30 cellular contexts compared by ENCODE assay signal in the genomic region with DNA sequence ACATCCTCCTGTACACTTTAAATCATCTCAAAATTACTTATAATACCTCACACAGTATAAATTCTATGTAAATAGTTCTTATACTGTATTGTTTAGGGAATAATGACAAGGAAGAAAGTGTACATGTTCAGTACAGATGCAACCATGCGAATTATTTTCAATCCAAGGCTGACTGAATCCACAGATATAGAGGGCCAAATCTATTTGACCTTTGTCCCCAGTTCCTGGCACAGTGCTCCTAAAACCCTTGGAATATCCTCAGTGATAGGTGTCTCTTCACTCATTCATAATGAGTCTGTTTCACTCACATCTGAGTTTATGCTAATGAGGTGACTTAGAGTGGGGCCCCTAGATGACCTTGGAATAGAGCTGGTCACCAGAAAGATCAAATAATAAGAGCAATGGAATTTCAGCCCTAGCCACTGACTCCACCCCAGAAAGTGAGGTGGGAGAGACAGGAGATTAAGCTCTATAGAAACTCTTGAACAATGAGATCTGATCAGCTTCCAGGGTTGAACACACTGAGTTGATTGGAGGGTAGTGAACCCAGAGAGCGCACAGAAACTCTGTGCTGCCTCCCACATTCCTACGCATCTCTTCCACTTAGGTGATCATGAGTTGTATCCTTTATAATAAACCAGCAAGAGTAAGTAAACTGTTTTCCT.
A peak's percentile ranks its signal among the peaks of the same experiment; 100 is the strongest.
DNase-seq lines count a peak whose midpoint lies in the region; ATAC-seq, FAIRE-seq and TF ChIP-seq lines count a peak whose summit lies in the region.
"Had no signal": no experiment of that assay in that cellular context is flagged by ENCODE, and none has a peak within 500 bp of the region (broad histone marks: within the 10 kb centered on the region; RNA-seq: fewer than 3 reads in every experiment).

No MANE protein-coding gene starts in this region.

- H3K14ac ChIP-seq in IMR-90 (replicated peaks; ENCODE audit: low read depth, low read length) (0 out of 2 replicates have a peak overlapping the region, but pooled peaks have one; percentile 4), neuronal stem cell (ENCODE audit: low read length) (no peak overlapping the region)

- TF ChIP-seq EP300 in A549 (IDR thresholded peaks at IDR 0.05) = no peak

- DNase-seq in A549 (ENCODE audit: low read depth in 1 of 2, low spot score in 1 of 2) = no peak
- no peak for DNase-seq in IMR-90
- no peak for DNase-seq in endodermal cell
- DNase-seq in neuronal stem cell (ENCODE audit: low spot score) = peak; percentile 77
- no peak for DNase-seq in NCI-H2029 (lab: John Stamatoyannopoulos, UW)
- DNase-seq in left ventricle myocardium superior = no peak
- no peak for DNase-seq in mucosa of descending colon
- DNase-seq: activated CD4-positive, alpha-beta T cell treated with anti-CD3 and anti-CD28 coated beads for 36 hours; activated CD8-positive, alpha-beta memory T cell treated with anti-CD3 and anti-CD28 coated beads, Interleukin-2, amount 50 U/mL, for 48 hours; activated CD8-positive, alpha-beta T cell treated with anti-CD3 and anti-CD28 coated beads for 36 hours; activated naive CD4-positive, alpha-beta T cell treated with anti-CD3 and anti-CD28 coated beads, Interleukin-2, amount 10 ng/mL, durations not matched to agents 7 days and 5 days; amniotic stem cell; CD4-positive, alpha-beta memory T cell; dorsolateral prefrontal cortex; mammary epithelial cell; NCI-H2029 treated with DMSO at 0.1 percent for 48 hours; NCI-H2227 treated with DMSO at 0.1 percent for 48 hours; NCI-H69; SHP77 treated with DMSO at 0.1 percent for 48 hours; stimulated activated naive CD4-positive, alpha-beta T cell treated with Interleukin-2 at 50 U/mL for 16 hours; T-helper 9 cell had no signal

- in situ Hi-C loops in IMR-90 (cut with MboI; ENCODE audit: low sequenced_read_pairs) = no loop called here

- no peak overlapping the region for H2BK20ac ChIP-seq in IMR-90 (ENCODE audit: low read depth, low read length)

- H3K9ac ChIP-seq in IMR-90 (ENCODE audit: low read depth, low read length) = no peak overlapping the region
- H3K9ac ChIP-seq in endodermal cell (ENCODE audit: extremely low read depth, low read length, poor library complexity, severe bottlenecking) = no peak overlapping the region
- no peak overlapping the region for H3K9ac ChIP-seq in neuronal stem cell (ENCODE audit: low read depth, low read length, poor library complexity)

- H3K27ac ChIP-seq in A549 = no peak overlapping the region
- H3K27ac ChIP-seq in IMR-90 (ENCODE audit: insufficient read depth, low read length) = no peak overlapping the region
- H3K27ac ChIP-seq in endodermal cell (ENCODE audit: low read depth, low read length) = no peak overlapping the region
- peak overlapping the region; percentile 92 for H3K27ac ChIP-seq in neuronal stem cell (replicated peaks; ENCODE audit: low read length)
- H3K27ac ChIP-seq: dorsolateral prefrontal cortex, skin epidermis had no signal

- no peak overlapping the region for H2BK12ac ChIP-seq in neuronal stem cell (ENCODE audit: low read length)

- no peak overlapping the region for H3K4me3 Mint-ChIP-seq in endodermal cell
- H3K4me3 Mint-ChIP-seq: activated CD4-positive, alpha-beta T cell treated with anti-CD3 and anti-CD28 coated beads for 36 hours; activated CD8-positive, alpha-beta T cell treated with anti-CD3 and anti-CD28 coated beads for 36 hours; activated naive CD4-positive, alpha-beta T cell treated with anti-CD3 and anti-CD28 coated beads, Interleukin-2, amount 10 ng/mL, durations not matched to agents 7 days and 5 days; activated T-helper 1 cell treated with anti-CD3 and anti-CD28 coated beads, Interleukin-12 subunit alpha, Interleukin-12 subunit beta, Interleukin-2, Interleukin-4 antibody, amounts not matched to agents 30 ng/mL and 10 ng/mL and 1 ng/mL, durations not matched to agents 14 hours and 24 hours and 36 hours; CD4-positive, alpha-beta memory T cell; natural killer cell treated with Interleukin-12 subunit alpha and Interleukin-12 subunit beta and Interleukin-15 and Interleukin-18, amount 100 ng/mL, for 72 hours had no signal

- H3K27me3 ChIP-seq in IMR-90 (ENCODE audit: control insufficient read depth, insufficient read depth, low read length) = no peaks in the 10 kb centered on the region
- H3K27me3 ChIP-seq in endodermal cell (ENCODE audit: control insufficient read depth, insufficient read depth, low read length, poor library complexity, severe bottlenecking) = no peaks in the 10 kb centered on the region
- no peaks in the 10 kb centered on the region for H3K27me3 ChIP-seq in neuronal stem cell (ENCODE audit: control insufficient read depth in 3 of 3, insufficient read depth in 3 of 3, low read depth in 1 of 3, low read length in 3 of 3)
- H3K27me3 ChIP-seq: dorsolateral prefrontal cortex had no signal

- dilution Hi-C loops in IMR-90 (cut with HindIII; ENCODE audit: low sequenced_read_pairs, unreplicated experiment) = no loop called here

- no peak overlapping the region for H2AK5ac ChIP-seq in IMR-90 (ENCODE audit: low read depth, low read length)
- no peak overlapping the region for H2AK5ac ChIP-seq in neuronal stem cell (ENCODE audit: low read depth, low read length)

- H4K8ac ChIP-seq in IMR-90 (ENCODE audit: low read depth in 2 of 2, low read length in 2 of 2) (no peak overlapping the region), neuronal stem cell (ENCODE audit: low read depth, low read length) (no peak overlapping the region)

- POLR2A ChIA-PET in A549 (lab: Yijun Ruan, JAX) (interaction anchor here (0.8 kb wide), 1 partner anchor 25 kb away, joined by 5 read pairs; no protein-coding TSS in a partner anchor), IMR-90 (lab: Charles Lee; ENCODE audit: unreplicated experiment) (no interaction called here)

- peak; percentile 7 for FAIRE-seq in A549 (lab: Jason Lieb, UNC)
- FAIRE-seq: D721Med, endothelial cell of umbilical vein, frontal cortex had no signal

- intact Hi-C loops in IMR-90 (cut with micrococcal nuclease) = no loop called here
- intact Hi-C loops in left ventricle myocardium superior (cut with micrococcal nuclease) = loop anchor here (10.0 kb wide), 1 partner anchor 61 kb away; a partner anchor contains a TSS
- intact Hi-C loops in mucosa of descending colon (cut with DNase I, micrococcal nuclease) = no loop called here

- no peaks in the 10 kb centered on the region for H3K9me3 ChIP-seq in A549
- H3K9me3 ChIP-seq in IMR-90 (ENCODE audit: control insufficient read depth, insufficient read depth, low read length) = no peaks in the 10 kb centered on the region
- no peaks in the 10 kb centered on the region for H3K9me3 ChIP-seq in endodermal cell (ENCODE audit: control insufficient read depth, low read length)
- H3K9me3 ChIP-seq in neuronal stem cell (replicated peaks in 1 of 2; ENCODE audit: control insufficient read depth in 2 of 2, insufficient read depth in 1 of 2, low read depth in 1 of 2, low read length in 2 of 2) = peaks cover 0 to 3% of the 10 kb centered on the region in 2 donors
- no peaks in the 10 kb centered on the region for H3K9me3 ChIP-seq in mucosa of descending colon

- H2AFZ ChIP-seq in IMR-90 (replicated peaks; ENCODE audit: low read length, poor library complexity) = no peak overlapping the region
- no peak overlapping the region for H2AFZ ChIP-seq in neuronal stem cell (ENCODE audit: low read length)

- TF ChIP-seq POLR2A in A549 (IDR thresholded peaks at IDR 0.05; ENCODE audit: low read length) = no peak
- no peak for TF ChIP-seq POLR2A in IMR-90 (IDR thresholded peaks at IDR 0.05; ENCODE audit: low read depth, low read length)

- WGBS in A549 (ENCODE audit: missing lambda C conversion rate) = 93% methylated on average over 3 of the region's 3 CpGs
- no CpG with 5 or more reads among the region's 3 CpGs for WGBS in IMR-90 (ENCODE audit: extremely low coverage in 2 of 2, insufficient read length in 1 of 2), 2 experiments
- WGBS in endodermal cell (ENCODE audit: insufficient coverage in 1 of 2, insufficient read length in 1 of 2), 2 experiments = 100% methylated on average over 2 to 3 of the region's 3 CpGs
- WGBS in neuronal stem cell (ENCODE audit: extremely low coverage in 2 of 2, insufficient read length in 2 of 2, insufficient replicate concordance in 1 of 2), 2 donors = no CpG with 5 or more reads among the region's 3 CpGs

- H3K36me3 ChIP-seq in IMR-90 (ENCODE audit: control insufficient read depth, insufficient read depth, low read length) = peaks cover 2% of the 10 kb centered on the region
- H3K36me3 ChIP-seq in endodermal cell (ENCODE audit: control insufficient read depth, insufficient read depth, low read length) = peaks cover 18% of the 10 kb centered on the region
- peaks cover 0 to 5% of the 10 kb centered on the region in 2 donors for H3K36me3 ChIP-seq in neuronal stem cell (replicated peaks in 1 of 2; ENCODE audit: control insufficient read depth in 2 of 2, insufficient read depth in 2 of 2, low read length in 2 of 2)
- no peaks in the 10 kb centered on the region for H3K36me3 ChIP-seq in mucosa of descending colon (ENCODE audit: low read depth)

- H3K4me2 ChIP-seq in A549 (peak overlapping the region; percentile 19; the same call in 1 of the 3 replicates), IMR-90 (ENCODE audit: low read depth, low read length) (no peak overlapping the region), neuronal stem cell (ENCODE audit: insufficient read depth, low read length, poor library complexity, severe bottlenecking) (peak overlapping the region; percentile 34)

- H3K4me1 ChIP-seq in A549 = peaks cover 31% of the 10 kb centered on the region
- H3K4me1 ChIP-seq in IMR-90 (ENCODE audit: control insufficient read depth, insufficient read depth, low read length) = peaks cover 9% of the 10 kb centered on the region
- H3K4me1 ChIP-seq in endodermal cell (ENCODE audit: control insufficient read depth, insufficient read depth, low read length) = peaks cover 3% of the 10 kb centered on the region
- H3K4me1 ChIP-seq in neuronal stem cell (ENCODE audit: control insufficient read depth in 2 of 2, insufficient read depth in 1 of 2, low read depth in 1 of 2, low read length in 2 of 2) = peaks cover 2 to 5% of the 10 kb centered on the region in 2 donors
- no peaks in the 10 kb centered on the region for H3K4me1 ChIP-seq in mucosa of descending colon (ENCODE audit: low read depth)

- H3K79me1 ChIP-seq in IMR-90 (ENCODE audit: low read depth in 1 of 2, low read length in 2 of 2) = peaks cover 32 to 52% of the 10 kb centered on the region in 2 experiments
- peaks cover 3% of the 10 kb centered on the region for H3K79me1 ChIP-seq in neuronal stem cell (ENCODE audit: low read depth, low read length)

- no peak for TF ChIP-seq RAD21 in A549 (conservative IDR thresholded peaks at IDR 0.05 in 1 of 2, IDR thresholded peaks at IDR 0.05 in 1 of 2)
- no peak for TF ChIP-seq RAD21 in IMR-90 (IDR thresholded peaks at IDR 0.05; ENCODE audit: low read length)

- H2AK9ac ChIP-seq in IMR-90 (replicated peaks; ENCODE audit: low read depth, low read length, poor library complexity) = no peak overlapping the region

- peak overlapping the region; percentile 69 for H3K27ac Mint-ChIP-seq in endodermal cell
- H3K27ac Mint-ChIP-seq: activated CD4-positive, alpha-beta T cell treated with anti-CD3 and anti-CD28 coated beads for 36 hours; activated CD8-positive, alpha-beta T cell treated with anti-CD3 and anti-CD28 coated beads for 36 hours; activated naive CD4-positive, alpha-beta T cell treated with anti-CD3 and anti-CD28 coated beads, Interleukin-2, amount 10 ng/mL, durations not matched to agents 7 days and 5 days; activated T-helper 1 cell treated with anti-CD3 and anti-CD28 coated beads, Interleukin-12 subunit alpha, Interleukin-12 subunit beta, Interleukin-2, Interleukin-4 antibody, amounts not matched to agents 30 ng/mL and 10 ng/mL and 1 ng/mL, durations not matched to agents 14 hours and 24 hours and 36 hours; natural killer cell treated with Interleukin-12 subunit alpha and Interleukin-12 subunit beta and Interleukin-15 and Interleukin-18, amount 100 ng/mL, for 72 hours had no signal

- no peak overlapping the region for H3K18ac ChIP-seq in IMR-90 (ENCODE audit: low read depth, low read length)
- no peak overlapping the region for H3K18ac ChIP-seq in neuronal stem cell (ENCODE audit: low read length)

- H3K23ac ChIP-seq in IMR-90 (ENCODE audit: low read depth, low read length) (no peak overlapping the region), neuronal stem cell (ENCODE audit: low read depth, low read length, poor library complexity) (no peak overlapping the region)

- H3K56ac ChIP-seq in IMR-90 (ENCODE audit: extremely low read depth, insufficient read depth, low read length) = no peak overlapping the region

- H4K20me1 ChIP-seq in IMR-90 (ENCODE audit: insufficient read depth, low read length) = peaks cover 30% of the 10 kb centered on the region; the same call in 1 of the 2 replicates

- BruUV-seq in IMR-90 (replicated peaks; lab: Mats Ljungman, UMichigan) = no TSS peak

- H4K91ac ChIP-seq in IMR-90 (ENCODE audit: insufficient read depth, low read depth, low read length) (no peak overlapping the region), neuronal stem cell (ENCODE audit: low read depth, low read length, poor library complexity) (no peak overlapping the region)

- H4K5ac ChIP-seq in IMR-90 (ENCODE audit: low read depth, low read length) = no peak overlapping the region

- H2BK5ac ChIP-seq in IMR-90 (ENCODE audit: low read depth, low read length, poor library complexity, severe bottlenecking) (no peak overlapping the region), neuronal stem cell (ENCODE audit: low read length) (no peak overlapping the region)

- TF ChIP-seq CTCF in A549 (IDR thresholded peaks at IDR 0.05) (no peak), IMR-90 (conservative IDR thresholded peaks at IDR 0.05; ENCODE audit: low read depth, low read length) (no peak), endodermal cell (conservative IDR thresholded peaks at IDR 0.05) (no peak), mucosa of descending colon (IDR thresholded peaks at IDR 0.05) (no peak)

- peaks cover 7% of the 10 kb centered on the region; the same call in 1 of the 2 replicates for H3K9me1 ChIP-seq in IMR-90 (ENCODE audit: insufficient read depth, low read length)

- H3K4me3 ChIP-seq in A549 (no peak overlapping the region), IMR-90 (ENCODE audit: insufficient read depth, low read depth, low read length) (no peak overlapping the region), endodermal cell (ENCODE audit: low read length) (no peak overlapping the region), neuronal stem cell (ENCODE audit: low read length in 2 of 2) (no peak overlapping the region), mucosa of descending colon (no peak overlapping the region)
- H3K4me3 ChIP-seq: dorsolateral prefrontal cortex, skin epidermis had no signal

- H2BK120ac ChIP-seq in IMR-90 (ENCODE audit: low read depth, low read length) (no peak overlapping the region), neuronal stem cell (ENCODE audit: low read depth, low read length) (no peak overlapping the region)

- peaks cover 8% of the 10 kb centered on the region for H3K4me1 Mint-ChIP-seq in endodermal cell

- H3K36me3 Mint-ChIP-seq in endodermal cell (ENCODE audit: low read depth) = peaks cover 11% of the 10 kb centered on the region
- H3K36me3 Mint-ChIP-seq: natural killer cell treated with Interleukin-12 subunit alpha and Interleukin-12 subunit beta and Interleukin-15 and Interleukin-18, amount 100 ng/mL, for 72 hours had no signal

- H3K9me3 Mint-ChIP-seq in endodermal cell = no peaks in the 10 kb centered on the region
- H3K9me3 Mint-ChIP-seq: activated CD8-positive, alpha-beta T cell treated with anti-CD3 and anti-CD28 coated beads for 36 hours; activated naive CD4-positive, alpha-beta T cell treated with anti-CD3 and anti-CD28 coated beads, Interleukin-2, amount 10 ng/mL, durations not matched to agents 7 days and 5 days; activated T-helper 1 cell treated with anti-CD3 and anti-CD28 coated beads, Interleukin-12 subunit alpha, Interleukin-12 subunit beta, Interleukin-2, Interleukin-4 antibody, amounts not matched to agents 30 ng/mL and 10 ng/mL and 1 ng/mL, durations not matched to agents 14 hours and 24 hours and 36 hours; CD4-positive, alpha-beta memory T cell; natural killer cell treated with Interleukin-12 subunit alpha and Interleukin-12 subunit beta and Interleukin-15 and Interleukin-18, amount 100 ng/mL, for 72 hours had no signal

- no peaks in the 10 kb centered on the region for H3K27me3 Mint-ChIP-seq in endodermal cell (ENCODE audit: insufficient read depth)
- H3K27me3 Mint-ChIP-seq: activated CD4-positive, alpha-beta T cell treated with anti-CD3 and anti-CD28 coated beads for 36 hours; activated CD8-positive, alpha-beta T cell treated with anti-CD3 and anti-CD28 coated beads for 36 hours; activated naive CD4-positive, alpha-beta T cell treated with anti-CD3 and anti-CD28 coated beads, Interleukin-2, amount 10 ng/mL, durations not matched to agents 7 days and 5 days; CD4-positive, alpha-beta memory T cell; natural killer cell treated with Interleukin-12 subunit alpha and Interleukin-12 subunit beta and Interleukin-15 and Interleukin-18, amount 100 ng/mL, for 72 hours had no signal

- ATAC-seq in A549 (no peak; a peak in 1 of 6 replicates), IMR-90 (ENCODE audit: low read depth) (no peak), GM18517 (IDR thresholded peaks at IDR 0.05; ENCODE audit: unreplicated experiment) (no peak), left ventricle myocardium superior (no peak), mucosa of descending colon (no peak)
- ATAC-seq: activated CD4-positive, alpha-beta T cell treated with anti-CD3 and anti-CD28 coated beads for 36 hours; activated CD8-positive, alpha-beta T cell treated with anti-CD3 and anti-CD28 coated beads for 36 hours; HCT116; natural killer cell treated with Interleukin-12 subunit alpha and Interleukin-12 subunit beta and Interleukin-15 and Interleukin-18, amount 100 ng/mL, for 72 hours; Panc1 had no signal

- H3K4ac ChIP-seq in IMR-90 (ENCODE audit: low read depth, low read length) = no peak overlapping the region
- H3K4ac ChIP-seq in neuronal stem cell (ENCODE audit: low read length) = no peak overlapping the region

- CTCF ChIA-PET in A549 (lab: Yijun Ruan, JAX) = interaction anchor here (1.0 to 2.1 kb wide), 3 partner anchors 77 to 471 kb away, joined by 3 to 6 read pairs (median 3); a partner anchor contains a TSS
- CTCF ChIA-PET in IMR-90 (lab: Yijun Ruan, JAX) = no interaction called here

- H2BK15ac ChIP-seq in IMR-90 (ENCODE audit: low read depth, low read length) (no peak overlapping the region), neuronal stem cell (ENCODE audit: low read length) (no peak overlapping the region)
